Comparison of ENCODE assay signal across 24 cellular contexts in the genomic region with DNA sequence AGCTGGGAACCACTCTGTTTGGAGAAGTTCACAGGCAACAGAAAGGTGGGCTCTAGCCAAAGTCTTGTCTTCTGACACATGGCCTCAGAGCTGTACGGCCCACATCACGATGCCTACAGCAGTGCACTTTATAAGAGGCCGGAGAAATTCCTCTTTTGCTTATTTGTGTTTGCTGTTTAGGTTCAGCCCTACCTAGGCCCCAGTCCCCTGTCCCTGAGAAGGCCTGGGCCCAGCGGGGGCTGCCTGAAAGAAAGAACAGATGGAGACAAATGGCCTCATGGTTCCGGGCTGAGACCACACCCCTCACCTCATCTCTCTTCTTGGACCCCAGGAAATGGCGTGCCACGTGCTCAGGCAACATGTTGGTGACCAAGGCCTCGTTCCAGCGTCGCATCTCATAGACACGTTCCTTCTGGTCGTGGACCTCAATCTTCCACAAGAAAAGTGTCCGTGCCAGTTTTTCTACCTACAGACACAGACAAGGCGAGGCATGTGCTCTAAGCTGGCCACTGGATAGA. TPM values are rescaled to one million over a fixed set of nuclear protein-coding genes. Genes with fewer than 3 reads are reported as not detected.
A peak's percentile ranks its signal among the peaks of the same experiment; 100 is the strongest.
DNase-seq lines count a peak whose midpoint lies in the region; ATAC-seq and TF ChIP-seq lines count a peak whose summit lies in the region.
"Had no signal": no experiment of that assay in that cellular context is flagged by ENCODE, and none has a peak within 500 bp of the region (broad histone marks: within the 10 kb centered on the region; RNA-seq: fewer than 3 reads in every experiment).

No MANE protein-coding gene starts in this region.

- TF ChIP-seq POLR2A in stomach (IDR thresholded peaks at IDR 0.05) (no peak), esophagus squamous epithelium (IDR thresholded peaks at IDR 0.05) (no peak)

- H3K4me3 ChIP-seq in right cardiac atrium (ENCODE audit: low read length) (no peak overlapping the region), stomach (no peak overlapping the region), WERI-Rb-1 (ENCODE audit: low read depth, low read length) (no peak overlapping the region), esophagus squamous epithelium (no peak overlapping the region)
- H3K4me3 ChIP-seq: BLaER1 treated with 17β-estradiol and CSF1 and Interleukin-3, amounts not matched to agents 10 nM and 100 nM; smooth muscle cell had no signal

- intact Hi-C loops in Right ventricle myocardium superior (cut with DNase I) (no loop called here), right cardiac atrium (cut with DNase I) (no loop called here), stomach (cut with DNase I; ENCODE audit: low total_unique reads) (no loop called here), esophagus squamous epithelium (cut with DNase I) (no loop called here)

- H3K27ac ChIP-seq in right cardiac atrium (ENCODE audit: low read length) = no peak overlapping the region
- no peak overlapping the region for H3K27ac ChIP-seq in stomach
- no peak overlapping the region for H3K27ac ChIP-seq in WERI-Rb-1
- H3K27ac ChIP-seq in esophagus squamous epithelium = no peak overlapping the region
- H3K27ac ChIP-seq: BLaER1 treated with 17β-estradiol and CSF1 and Interleukin-3, amounts not matched to agents 10 nM and 100 nM; KMS-11; RWPE1 had no signal

- no peak for TF ChIP-seq EP300 in stomach (IDR thresholded peaks at IDR 0.05)

- H3K9me3 ChIP-seq in right cardiac atrium (ENCODE audit: control insufficient read depth, low read length) = no peaks in the 10 kb centered on the region
- no peaks in the 10 kb centered on the region for H3K9me3 ChIP-seq in stomach
- no peaks in the 10 kb centered on the region for H3K9me3 ChIP-seq in WERI-Rb-1 (ENCODE audit: severe bottlenecking)
- H3K9me3 ChIP-seq in esophagus squamous epithelium = no peaks in the 10 kb centered on the region
- H3K9me3 ChIP-seq: BLaER1 treated with 17β-estradiol and CSF1 and Interleukin-3, amounts not matched to agents 10 nM and 100 nM had no signal

- H3K4me1 ChIP-seq in right cardiac atrium (ENCODE audit: control insufficient read depth, insufficient read depth, low read length) (no peaks in the 10 kb centered on the region), stomach (peaks cover 8 to 12% (median 10%) of the 10 kb centered on the region in 4 donors), esophagus squamous epithelium (peaks cover 0 to 12% (median 8%) of the 10 kb centered on the region in 3 donors)

- 95% methylated on average over 14 of the region's 14 CpGs for WGBS in right cardiac atrium
- 89 to 96% (median 94%) methylated on average over 14 of the region's 14 CpGs for WGBS in stomach, 5 donors
- 82 to 90% methylated on average over 13 to 14 of the region's 14 CpGs for WGBS in esophagus squamous epithelium, 2 donors

- H3K27me3 ChIP-seq in right cardiac atrium (ENCODE audit: control insufficient read depth, insufficient read depth) (no peaks in the 10 kb centered on the region), stomach (no peaks in the 10 kb centered on the region), WERI-Rb-1 (ENCODE audit: insufficient read depth, low read depth, severe bottlenecking) (no peaks in the 10 kb centered on the region), esophagus squamous epithelium (no peaks in the 10 kb centered on the region)
- H3K27me3 ChIP-seq: BLaER1 treated with 17β-estradiol and CSF1 and Interleukin-3, amounts not matched to agents 10 nM and 100 nM had no signal

- ATAC-seq in Right ventricle myocardium superior (ENCODE audit: poor library complexity) = no peak
- ATAC-seq in right cardiac atrium = no peak
- no peak for ATAC-seq in left lobe of liver

- TF ChIP-seq CTCF in stomach (IDR thresholded peaks at IDR 0.05) (no peak), WERI-Rb-1 (IDR thresholded peaks at IDR 0.05; ENCODE audit: low read depth, low read length) (no peak), esophagus squamous epithelium (IDR thresholded peaks at IDR 0.05) (no peak)

- peaks cover 11 to 64% (median 48%) of the 10 kb centered on the region in 4 donors for H3K36me3 ChIP-seq in stomach
- H3K36me3 ChIP-seq in WERI-Rb-1 = peaks cover 73% of the 10 kb centered on the region
- H3K36me3 ChIP-seq in esophagus squamous epithelium = peaks cover 0 to 60% (median 7%) of the 10 kb centered on the region in 3 donors

- DNase-seq in Right ventricle myocardium superior (peak; percentile 39), right cardiac atrium (no peak), left lobe of liver (ENCODE audit: low spot score) (peak; percentile 33), stomach (peak; percentile 14), WERI-Rb-1 (no peak), NCI-H345 treated with DMSO at 0.1 percent for 48 hours (lab: John Stamatoyannopoulos, UW; ENCODE audit: unreplicated experiment) (no peak), esophagus squamous epithelium (lab: John Stamatoyannopoulos, UW) (no peak)
- peak; percentile 49 for DNase-seq in activated CD8-positive, alpha-beta memory T cell treated with anti-CD3 and anti-CD28 coated beads, Interleukin-2, amount 50 U/mL, for 48 hours
- DNase-seq: activated CD4-positive, alpha-beta T cell treated with anti-CD3 and anti-CD28 coated beads for 48 hours; activated effector memory CD4-positive, alpha-beta T cell treated with Interleukin-2 at 50 U/mL for 16 hours; central memory CD4-positive, alpha-beta T cell; GDM1; HCEC 1CT; naive B cell; NCI-H1436 treated with DMSO at 0.1 percent for 48 hours; NCI-H446 treated with DMSO at 0.1 percent for 48 hours; NCI-H82; occipital lobe; stimulated activated CD4-positive, alpha-beta T cell treated with anti-CD3 and anti-CD28 coated beads, Interleukin-2, amount 100 ng/mL, for 24 hours; substantia nigra had no signal

RNA-seq across cellular contexts. Expression of a gene that starts 30.9 kb away (rescaled TPM):
- total RNA-seq in Right ventricle myocardium superior = 2.2 TPM
- total RNA-seq in right cardiac atrium = 1 to 10 TPM; 2.0 to 4.5 (median 3.6) TPM
- polyA plus RNA-seq in right cardiac atrium = 1.6 TPM
- total RNA-seq in left lobe of liver = 2.0 TPM
- 10 to 100 TPM in 1 of 5 donors, 1 to 10 TPM in 4; 1.3 to 70.0 (median 7.2) TPM for total RNA-seq in stomach
- polyA plus RNA-seq in stomach = 1 to 10 TPM; 1.4 to 3.1 (median 1.9) TPM
- total RNA-seq in esophagus squamous epithelium = 10 to 100 TPM in 1 of 4 donors, 1 to 10 TPM in 3; 3.5 to 12.2 (median 6.4) TPM

RNA-seq across cellular contexts. Expression of a gene that starts 30.9 kb away (rescaled TPM):
- total RNA-seq in Right ventricle myocardium superior = 31.4 TPM
- 10 to 100 TPM; 25.0 to 32.4 (median 25.8) TPM for total RNA-seq in right cardiac atrium
- polyA plus RNA-seq in right cardiac atrium = 29.3 TPM
- total RNA-seq in left lobe of liver = 13.4 TPM
- total RNA-seq in stomach = 10 to 100 TPM in 4 of 5 donors, 1 to 10 TPM in 1; 8.4 to 26.3 (median 18.0) TPM
- 10 to 100 TPM; 31.3 to 41.0 (median 35.9) TPM for polyA plus RNA-seq in stomach
- 10 to 100 TPM; 22.6 to 41.8 (median 25.8) TPM for total RNA-seq in esophagus squamous epithelium

Comparison
In these comparisons a context has a peak if more than half of its experiments do, and no peak if none do; other contexts are left out.
1. DNase-seq: peak in Right ventricle myocardium superior (single experiment), activated CD8-positive, alpha-beta memory T cell treated with anti-CD3 and anti-CD28 coated beads, Interleukin-2, amount 50 U/mL, for 48 hours (single experiment), left lobe of liver (single experiment) and stomach (single experiment); none in right cardiac atrium (0 of 3), WERI-Rb-1 (single experiment), NCI-H345 treated with DMSO at 0.1 percent for 48 hours (single experiment) and esophagus squamous epithelium (single experiment).